Comparison of ENCODE assay signal across 14 cellular contexts in genomic region chr11:64637346-64638016, GRCh38. TPM values are rescaled to one million over a fixed set of nuclear protein-coding genes. Genes with fewer than 3 reads are reported as not detected.
DNase-seq lines count a peak whose midpoint lies in the region; ATAC-seq and TF ChIP-seq lines count a peak whose summit lies in the region.
"Had no signal": no experiment of that assay in that cellular context is flagged by ENCODE, and none has a peak within 500 bp of the region (broad histone marks: within the 10 kb centered on the region; RNA-seq: fewer than 3 reads in every experiment).

No MANE protein-coding gene starts in this region.

- H3K9me3 Mint-ChIP-seq in neural crest cell, result no peaks in the 10 kb centered on the region

- no peak overlapping the region for H3K27ac Mint-ChIP-seq in neural crest cell (ENCODE audit: unreplicated experiment)

- H3K4me3 ChIP-seq in BLaER1 (peak overlapping the region; percentile 58), hepatocyte (no peak overlapping the region)

- H3K9me3 ChIP-seq in BLaER1 (no peaks in the 10 kb centered on the region), hepatocyte (ENCODE audit: low read depth) (no peaks in the 10 kb centered on the region)

- H3K36me3 ChIP-seq in BLaER1 (no peaks in the 10 kb centered on the region), hepatocyte (replicated peaks; ENCODE audit: insufficient read depth, low read depth) (no peaks in the 10 kb centered on the region)
- H3K36me3 ChIP-seq: brain microvascular endothelial cell had no signal

- peaks cover 86% of the 10 kb centered on the region for H3K4me1 ChIP-seq in BLaER1
- H3K4me1 ChIP-seq in hepatocyte (ENCODE audit: insufficient read depth), result peaks cover 4% of the 10 kb centered on the region

- H4K20me1 ChIP-seq in BLaER1 (peaks cover 16% of the 10 kb centered on the region), hepatocyte (ENCODE audit: insufficient read depth, poor library complexity, severe bottlenecking) (no peaks in the 10 kb centered on the region)

- H3K79me2 ChIP-seq in hepatocyte, result no peaks in the 10 kb centered on the region

- peak overlapping the region; percentile 40; the same call in 1 of the 2 replicates for H3K9ac ChIP-seq in BLaER1

- no peak for DNase-seq in hepatocyte (ENCODE audit: low spot score)
- no peak for DNase-seq in neural crest cell (ENCODE audit: low read depth, low spot score)
- DNase-seq in GM19238 (ENCODE audit: insufficient read length, low spot score), result no peak
- DNase-seq in mesenteric fat pad (ENCODE audit: low spot score), result no peak
- DNase-seq: activated CD4-positive, alpha-beta T cell treated with anti-CD3 and anti-CD28 coated beads for 1 hour; activated T-cell treated with anti-CD3 and anti-CD28 coated beads, Interleukin-2, amount 50 U/mL, for 48 hours; brain microvascular endothelial cell; KG1; NCI-H187 had no signal

- H3K4me2 ChIP-seq in BLaER1 (peak overlapping the region; percentile 98), hepatocyte (peak overlapping the region; percentile 80)

- H3K27ac ChIP-seq in BLaER1, result peak overlapping the region; percentile 36
- H3K27ac ChIP-seq in hepatocyte, result peak overlapping the region; percentile 63
- H3K27ac ChIP-seq: brain microvascular endothelial cell, epithelial cell of prostate had no signal

- H3K9me2 ChIP-seq in hepatocyte (replicated peaks; ENCODE audit: insufficient read depth), result no peaks in the 10 kb centered on the region

- H3K27me3 Mint-ChIP-seq in neural crest cell (ENCODE audit: low read depth), result peaks cover 10% of the 10 kb centered on the region

- TF ChIP-seq CTCF in hepatocyte (IDR thresholded peaks at IDR 0.05; ENCODE audit: poor library complexity) (no peak), neural crest cell (conservative IDR thresholded peaks at IDR 0.05) (no peak)

- H3K4me3 Mint-ChIP-seq in neural crest cell, result peak overlapping the region; percentile 68

- WGBS in hepatocyte (ENCODE audit: low lambda C conversion rate, missing lambda C conversion rate), result 34% methylated on average over 14 of the region's 14 CpGs

- H2AFZ ChIP-seq in hepatocyte, result peak overlapping the region; percentile 29

- ATAC-seq in GM19395 (IDR thresholded peaks at IDR 0.05; ENCODE audit: unreplicated experiment) (no peak), HG02588 (IDR thresholded peaks at IDR 0.05; ENCODE audit: unreplicated experiment) (no peak)

- peaks cover 35% of the 10 kb centered on the region for H3K27me3 ChIP-seq in BLaER1
- H3K27me3 ChIP-seq in hepatocyte, result peaks cover 43% of the 10 kb centered on the region

- peaks cover 25% of the 10 kb centered on the region for H3K4me1 Mint-ChIP-seq in neural crest cell

- no peaks in the 10 kb centered on the region for H3K36me3 Mint-ChIP-seq in neural crest cell (ENCODE audit: low read depth)

TF ChIP-seq in PFSK-1, 5 proteins besides CTCF, POLR2A, EP300 and RAD21:
- TF ChIP-seq REST (IDR thresholded peaks at IDR 0.05; ENCODE audit: insufficient read depth in 1 of 2, low read depth in 2 of 2, low read length in 2 of 2) (peak; percentile 41 to 83; a peak in 2 of 4 replicates), TAF1 (IDR thresholded peaks at IDR 0.05; ENCODE audit: borderline replicate concordance, insufficient read depth, low read length) (no peak)

RNA-seq across cellular contexts. Expression of gene SLC22A12, which starts 46.5 kb away (rescaled TPM):
- not detected for polyA plus RNA-seq in PFSK-1 (2012; ENCODE audit: insufficient read length, low read depth)
- total RNA-seq in hepatocyte (not detected in 2 replicates), neural crest cell (not detected in 2 replicates), mesenteric fat pad (0.29 TPM)
- polyA plus RNA-seq in hepatocyte, result 0.11 TPM in 1 of 2 replicates, not detected in the other
